Comparison of ENCODE assay signal across 11 cellular contexts in genomic region chr3:129689036-129689435, GRCh38.
DNase-seq lines count a peak whose midpoint lies in the region; ATAC-seq and TF ChIP-seq lines count a peak whose summit lies in the region.
"Had no signal": no experiment of that assay in that cellular context is flagged by ENCODE, and none has a peak within 500 bp of the region (broad histone marks: within the 10 kb centered on the region; RNA-seq: fewer than 3 reads in every experiment).

No MANE protein-coding gene starts in this region.

- no peak overlapping the region for H3K9ac ChIP-seq in muscle layer of colon (ENCODE audit: low read length)

- H3K4me3 ChIP-seq in dorsolateral prefrontal cortex, result peak overlapping the region in 57 of 59 donors; percentile 37 to 73 (median 60)
- H3K4me3 ChIP-seq in muscle layer of colon (ENCODE audit: low read depth in 1 of 2, low read length in 2 of 2), result no peak overlapping the region

- TF ChIP-seq CTCF in dorsolateral prefrontal cortex (IDR thresholded peaks at IDR 0.05 in 54 of 56, conservative IDR thresholded peaks at IDR 0.05 in 2 of 56; ENCODE audit: low read depth in 1 of 56, partially characterized antibody in 56 of 56), result no peak

- H3K27ac ChIP-seq in dorsolateral prefrontal cortex (peak overlapping the region; percentile 73 to 97 (median 94)), muscle layer of colon (ENCODE audit: low read depth, low read length) (peak overlapping the region; percentile 47), temporal lobe (ENCODE audit: low read depth, low read length) (peak overlapping the region; percentile 95)

- peaks cover 21% of the 10 kb centered on the region for H3K4me1 ChIP-seq in muscle layer of colon (ENCODE audit: insufficient read depth, low read length)

- H3K36me3 ChIP-seq in muscle layer of colon (ENCODE audit: insufficient read depth, low read length), result no peaks in the 10 kb centered on the region

- H3K27me3 ChIP-seq in dorsolateral prefrontal cortex (no peaks in the 10 kb centered on the region), muscle layer of colon (ENCODE audit: control insufficient read depth in 1 of 2, insufficient read depth in 2 of 2, low read length in 2 of 2) (no peaks in the 10 kb centered on the region)

- intact Hi-C loops in dorsolateral prefrontal cortex (cut with DNase I), result loop anchor here in 1 of 2 donors (5.0 to 10.0 kb wide), 2 partner anchors 37 to 46 kb away; no protein-coding TSS in a partner anchor

- peak; percentile 40 for DNase-seq in NCI-H1092 treated with DMSO at 0.1 percent for 48 hours (lab: John Stamatoyannopoulos, UW)
- no peak for DNase-seq in NCI-H1092 (lab: John Stamatoyannopoulos, UW)
- no peak for DNase-seq in dorsolateral prefrontal cortex
- no peak for DNase-seq in DMS53 treated with DMSO at 0.1 percent for 48 hours (lab: John Stamatoyannopoulos, UW; ENCODE audit: unreplicated experiment)
- no peak for DNase-seq in HuH-7.5 (ENCODE audit: low spot score)
- DNase-seq: 8988T; activated CD4-positive, alpha-beta T cell treated with anti-CD3 and anti-CD28 coated beads for 1 hour; activated naive CD8-positive, alpha-beta T cell treated with anti-CD3 and anti-CD28 coated beads, Interleukin-2, amount 10 ng/mL, durations not matched to agents 7 days and 5 days had no signal

- ATAC-seq in GM21737 (IDR thresholded peaks at IDR 0.05; ENCODE audit: unreplicated experiment), result no peak

- H3K9me3 ChIP-seq in muscle layer of colon (ENCODE audit: low read length), result no peaks in the 10 kb centered on the region

Comparison
In these comparisons a context has a peak if more than half of its experiments do, and no peak if none do; other contexts are left out.
1. H3K4me3 ChIP-seq: peak in dorsolateral prefrontal cortex (57 of 59); none in muscle layer of colon (0 of 2).
2. Peak in every context shown above with its lines, with median percentiles within 50 percentile points of each other: H3K27ac ChIP-seq.